9 cellular contexts compared by ENCODE assay signal in the genomic region with DNA sequence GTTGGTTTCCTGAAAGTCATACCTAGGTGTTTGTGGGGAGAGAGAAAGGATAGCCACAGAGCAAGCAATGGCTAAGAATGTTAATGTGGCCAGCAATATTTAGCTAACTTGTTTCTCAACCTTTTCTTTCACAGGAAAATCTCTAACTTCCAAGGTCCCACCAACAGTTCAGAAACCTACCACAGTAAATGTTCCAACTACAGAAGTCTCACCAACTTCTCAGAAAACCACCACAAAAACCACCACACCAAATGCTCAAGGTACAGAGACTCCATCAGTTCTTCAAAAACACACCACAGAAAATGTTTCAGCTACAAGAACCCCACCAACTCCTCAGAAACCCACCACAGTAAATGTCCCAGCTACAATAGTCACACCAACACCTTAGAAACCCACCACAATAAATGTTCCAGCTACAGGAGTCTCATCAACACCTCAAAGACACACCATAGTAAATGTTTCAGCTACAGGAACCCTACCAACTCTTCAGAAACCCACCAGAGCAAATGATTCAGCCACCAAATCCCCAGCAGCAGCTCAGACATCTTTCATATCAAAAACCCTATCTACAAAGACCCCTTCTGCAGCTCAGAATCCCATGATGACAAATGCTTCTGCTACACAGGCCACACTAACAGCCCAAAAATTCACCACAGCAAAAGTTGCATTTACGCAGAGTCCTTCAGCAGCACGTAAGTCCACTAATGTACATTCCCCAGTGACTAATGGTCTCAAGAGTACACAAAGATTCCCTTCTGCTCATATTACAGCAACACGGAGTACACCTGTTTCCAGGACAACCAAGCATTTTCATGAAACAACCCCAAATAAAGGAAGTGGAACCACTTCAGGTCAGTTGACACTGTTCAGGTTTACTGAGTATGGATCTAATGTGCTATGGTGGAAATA. TPM values are rescaled to one million over a fixed set of nuclear protein-coding genes. Genes with fewer than 3 reads are reported as not detected.
DNase-seq lines count a peak whose midpoint lies in the region; ATAC-seq, FAIRE-seq and TF ChIP-seq lines count a peak whose summit lies in the region.
"Had no signal": no experiment of that assay in that cellular context is flagged by ENCODE, and none has a peak within 500 bp of the region (broad histone marks: within the 10 kb centered on the region; RNA-seq: fewer than 3 reads in every experiment).

No MANE protein-coding gene starts in this region.

- CTCF ChIA-PET in A549 (lab: Yijun Ruan, JAX), result interaction anchor here (0.7 to 0.8 kb wide), 2 partner anchors 10 to 68 kb away, joined by 3 to 4 read pairs; no protein-coding TSS in a partner anchor
- CTCF ChIA-PET in RWPE1 (lab: Yijun Ruan, JAX), result no interaction called here

- H3K4me1 Mint-ChIP-seq in type B pancreatic cell (ENCODE audit: unreplicated experiment), result peaks cover 6% of the 10 kb centered on the region
- H3K4me1 Mint-ChIP-seq: brain had no signal

- ATAC-seq in A549 (peak; percentile 75 to 78), GM18861 (IDR thresholded peaks at IDR 0.05; ENCODE audit: unreplicated experiment) (peak; percentile 74), HG03060 (IDR thresholded peaks at IDR 0.05; ENCODE audit: low read depth, unreplicated experiment) (peak; percentile 71)

- H3K4me3 ChIP-seq in A549 (no peak overlapping the region), fibroblast of mammary gland (ENCODE audit: control insufficient read depth, low read depth, low read length) (no peak overlapping the region), sigmoid colon (no peak overlapping the region)

- TF ChIP-seq CTCF in A549 (IDR thresholded peaks at IDR 0.05) (no peak), RWPE1 (conservative IDR thresholded peaks at IDR 0.05; ENCODE audit: low read depth) (no peak), fibroblast of mammary gland (conservative IDR thresholded peaks at IDR 0.05; ENCODE audit: control insufficient read depth, insufficient read depth, low read depth, low read length) (no peak), type B pancreatic cell (conservative IDR thresholded peaks at IDR 0.05) (no peak), sigmoid colon (IDR thresholded peaks at IDR 0.05) (no peak)

- peaks cover 5 to 59% (median 16%) of the 10 kb centered on the region in 4 donors for H3K36me3 ChIP-seq in sigmoid colon

- peaks cover 6% of the 10 kb centered on the region; the same call in 1 of the 3 replicates for H3K9me3 ChIP-seq in A549
- H3K9me3 ChIP-seq in sigmoid colon, result no peaks in the 10 kb centered on the region

- intact Hi-C loops in sigmoid colon (cut with DNase I), result no loop called here

- H3K27ac ChIP-seq in A549 (peak overlapping the region in 1 of 2 experiments; percentile 2; a peak in 2 of 6 replicates), RWPE1 (no peak overlapping the region), sigmoid colon (no peak overlapping the region)

- no peak overlapping the region for H3K4me2 ChIP-seq in A549

- TF ChIP-seq RAD21 in A549 (conservative IDR thresholded peaks at IDR 0.05 in 1 of 2, IDR thresholded peaks at IDR 0.05 in 1 of 2), result no peak

- peak overlapping the region; percentile 37 for H3K4me3 Mint-ChIP-seq in type B pancreatic cell
- H3K4me3 Mint-ChIP-seq: brain had no signal

- H3K27ac Mint-ChIP-seq in type B pancreatic cell, result peak overlapping the region; percentile 78
- H3K27ac Mint-ChIP-seq: brain had no signal

- TF ChIP-seq EP300 in A549 (IDR thresholded peaks at IDR 0.05), result no peak
- no peak for TF ChIP-seq EP300 in sigmoid colon (IDR thresholded peaks at IDR 0.05)

- POLR2A ChIA-PET in A549 (lab: Yijun Ruan, JAX), result interaction anchor here (2.9 kb wide), 1 partner anchor 15 kb away, joined by 16 read pairs; the partner anchor contains the start of gene CD55
- POLR2A ChIA-PET in RWPE1 (lab: Yijun Ruan, JAX; ENCODE audit: low non-redundant PET), result no interaction called here

- no peaks in the 10 kb centered on the region for H3K27me3 Mint-ChIP-seq in type B pancreatic cell
- H3K27me3 Mint-ChIP-seq: brain had no signal

- FAIRE-seq in A549 (lab: Jason Lieb, UNC), result no peak

- H3K4me1 ChIP-seq in A549, result no peaks in the 10 kb centered on the region; the same call in 1 of the 3 replicates
- H3K4me1 ChIP-seq in sigmoid colon, result no peaks in the 10 kb centered on the region

- H3K27me3 ChIP-seq in sigmoid colon, result no peaks in the 10 kb centered on the region

- no peak for TF ChIP-seq POLR2A in A549 (IDR thresholded peaks at IDR 0.05; ENCODE audit: low read length)
- TF ChIP-seq POLR2A in sigmoid colon (IDR thresholded peaks at IDR 0.05), result no peak

- peaks cover 8% of the 10 kb centered on the region for H3K9me3 Mint-ChIP-seq in type B pancreatic cell

- 34% methylated on average over 3 of the region's 3 CpGs for WGBS in A549 (ENCODE audit: missing lambda C conversion rate)
- WGBS in sigmoid colon, 2 donors, result 37 to 41% methylated on average over 3 of the region's 3 CpGs

- DNase-seq in A549 (ENCODE audit: low read depth in 1 of 2, low spot score in 1 of 2) (peak; percentile 11 to 77), RWPE1 (ENCODE audit: low spot score) (peak; percentile 8), fibroblast of mammary gland (ENCODE audit: low read depth) (peak; percentile 63), type B pancreatic cell (ENCODE audit: extremely low spot score, unreplicated experiment) (no peak), NCI-H446 (lab: John Stamatoyannopoulos, UW) (no peak), sigmoid colon (no peak)

- peaks cover 39% of the 10 kb centered on the region for H3K36me3 Mint-ChIP-seq in type B pancreatic cell

TF ChIP-seq in A549, 52 proteins besides CTCF, POLR2A, EP300 and RAD21:
- TF ChIP-seq FOSL2 (IDR thresholded peaks at IDR 0.05) (no peak), FOSL2 (CRISPR knock-in tag; IDR thresholded peaks at IDR 0.05) (peak; percentile 38; the same call in 1 of the 2 replicates), PBX3 (IDR thresholded peaks at IDR 0.05) (no peak), MYC (IDR thresholded peaks at IDR 0.05; ENCODE audit: borderline replicate concordance, low read length) (no peak), JUN (IDR thresholded peaks at IDR 0.05) (no peak), TFCP2L1 (CRISPR knock-in tag; IDR thresholded peaks at IDR 0.05) (no peak), MAFK (IDR thresholded peaks at IDR 0.05; ENCODE audit: partially characterized antibody) (no peak), POLR2AphosphoS2 (conservative IDR thresholded peaks at IDR 0.05; ENCODE audit: low read length) (peak; percentile 70; the same call in 1 of the 2 replicates), BHLHE40 (IDR thresholded peaks at IDR 0.05; ENCODE audit: low read depth, low read length) (no peak), KDM5A (IDR thresholded peaks at IDR 0.05) (no peak)
- TF ChIP-seq, protein P1, sequence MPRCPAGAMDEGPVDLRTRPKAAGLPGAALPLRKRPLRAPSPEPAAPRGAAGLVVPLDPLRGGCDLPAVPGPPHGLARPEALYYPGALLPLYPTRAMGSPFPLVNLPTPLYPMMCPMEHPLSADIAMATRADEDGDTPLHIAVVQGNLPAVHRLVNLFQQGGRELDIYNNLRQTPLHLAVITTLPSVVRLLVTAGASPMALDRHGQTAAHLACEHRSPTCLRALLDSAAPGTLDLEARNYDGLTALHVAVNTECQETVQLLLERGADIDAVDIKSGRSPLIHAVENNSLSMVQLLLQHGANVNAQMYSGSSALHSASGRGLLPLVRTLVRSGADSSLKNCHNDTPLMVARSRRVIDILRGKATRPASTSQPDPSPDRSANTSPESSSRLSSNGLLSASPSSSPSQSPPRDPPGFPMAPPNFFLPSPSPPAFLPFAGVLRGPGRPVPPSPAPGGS (IDR thresholded peaks at IDR 0.05), result no peak

RNA-seq across cellular contexts. Expression of gene CD55, which starts 15.3 kb away (rescaled TPM):
- polyA plus RNA-seq in A549 (2011; rRNA removed), result 173 and 180 TPM in 2 replicates
- 25.3 and 25.8 TPM in 2 replicates for polyA plus RNA-seq in A549 (2012; cell fraction: cytosol; rRNA removed)
- 18.1 and 18.7 TPM in 2 replicates for polyA plus RNA-seq in A549 (2012; cell fraction: nucleus; rRNA removed)
- 35.2 to 44.5 TPM (median 37.0 TPM) in 3 replicates for polyA plus RNA-seq in A549 (2017; fragmentation: RNase III; extraction: RNeasy Plus Mini Kit Qiagen cat#74134 plus additional on column Dnase treatment)
- 39.7 and 40.5 TPM in 2 replicates for polyA minus RNA-seq in A549 (2011; rRNA and poly(A)+ RNA removed)
- total RNA-seq in type B pancreatic cell (ENCODE audit: low replicate concordance), result 60.0 and 292 TPM in 2 replicates
- 10 to 100 TPM; 25.3 to 48.9 (median 42.3) TPM for total RNA-seq in sigmoid colon
- polyA plus RNA-seq in sigmoid colon, result 10 to 100 TPM; 10.8 to 56.1 (median 17.3) TPM

Comparison
In these comparisons a context has a peak if more than half of its experiments do, and no peak if none do; other contexts are left out.
1. DNase-seq: peak in A549 (2 of 2), RWPE1 (single experiment) and fibroblast of mammary gland (single experiment); none in type B pancreatic cell (single experiment), NCI-H446 (0 of 2) and sigmoid colon (single experiment).
2. Peak in every context shown above with its lines, with median percentiles within 50 percentile points of each other: ATAC-seq.